In genomic region chr18:48321586-48321985, GRCh38 we compare ENCODE assay signal across 7 cellular contexts.
"Had no signal": no experiment of that assay in that cellular context is flagged by ENCODE, and none has a peak within 500 bp of the region (broad histone marks: within the 10 kb centered on the region; RNA-seq: fewer than 3 reads in every experiment).

No MANE protein-coding gene starts in this region.

- H2AFZ ChIP-seq: GM23338 had no signal

- H3K4me2 ChIP-seq: GM23338 had no signal

- H3K27ac ChIP-seq: HL-60 had no signal

- H3K4me3 ChIP-seq: GM23338 had no signal

- DNase-seq: H9, HFFc6 had no signal

- H3K4me1 Mint-ChIP-seq: IgD-negative memory B cell had no signal

- H3K9me3 Mint-ChIP-seq: GM23338, H9, HFFc6 had no signal

- H3K4me3 Mint-ChIP-seq: GM23338, H9, HFFc6, IgD-negative memory B cell had no signal

- H3K27ac Mint-ChIP-seq: GM23338, H9, HFFc6 had no signal

- ATAC-seq: GM23338, HCT116, HepG2 had no signal
